ENCODE assay signal across 9 cellular contexts in genomic region chr1:203172184-203173115, GRCh38. TPM values are rescaled to one million over a fixed set of nuclear protein-coding genes. Genes with fewer than 3 reads are reported as not detected.
DNase-seq lines count a peak whose midpoint lies in the region; ATAC-seq and TF ChIP-seq lines count a peak whose summit lies in the region.
"Had no signal": no experiment of that assay in that cellular context is flagged by ENCODE, and none has a peak within 500 bp of the region (broad histone marks: within the 10 kb centered on the region; RNA-seq: fewer than 3 reads in every experiment).

No MANE protein-coding gene starts in this region.

- no peaks in the 10 kb centered on the region for H3K36me3 Mint-ChIP-seq in activated naive CD8-positive, alpha-beta T cell treated with anti-CD3 and anti-CD28 coated beads, Interleukin-2, amount 10 ng/mL, durations not matched to agents 7 days and 5 days

- DNase-seq in COLO668 (lab: John Stamatoyannopoulos, UW; ENCODE audit: unreplicated experiment) (peak; percentile 75), PC-9 (peak; percentile 46 to 74), cardiac muscle cell (ENCODE audit: low read depth in 1 of 2, low spot score in 1 of 2) (peak; percentile 75 to 82), gastrocnemius medialis (peak; percentile 89 to 95), NCI-H774 (lab: John Stamatoyannopoulos, UW) (no peak)
- peak; percentile 65 for DNase-seq in activated naive CD8-positive, alpha-beta T cell treated with anti-CD3 and anti-CD28 coated beads, Interleukin-2, amount 10 ng/mL, durations not matched to agents 7 days and 5 days

- in situ Hi-C loops in gastrocnemius medialis (cut with MboI; ENCODE audit: low sequenced_read_pairs in 4 of 4): loop anchor here in 2 of 4 donors (5.0 to 10.0 kb wide), 2 partner anchors 135 to 138 kb away; no protein-coding TSS in a partner anchor

- no peaks in the 10 kb centered on the region; the same call in 1 of the 2 replicates for H3K4me1 ChIP-seq in HEK293 (ENCODE audit: control insufficient read depth, insufficient read depth, low read length)
- H3K4me1 ChIP-seq in PC-9 (replicated peaks; ENCODE audit: insufficient read depth): peaks cover 32% of the 10 kb centered on the region
- H3K4me1 ChIP-seq in cardiac muscle cell (ENCODE audit: low read depth): peaks cover 21% of the 10 kb centered on the region
- H3K4me1 ChIP-seq in gastrocnemius medialis: peaks cover 29 to 49% of the 10 kb centered on the region in 2 donors

- no peaks in the 10 kb centered on the region for H3K9me3 ChIP-seq in HEK293 (ENCODE audit: control insufficient read depth, insufficient read depth, low read depth, low read length)
- H3K9me3 ChIP-seq in PC-9 (ENCODE audit: insufficient read depth, low read depth): no peaks in the 10 kb centered on the region
- no peaks in the 10 kb centered on the region for H3K9me3 ChIP-seq in cardiac muscle cell (ENCODE audit: low read depth)
- H3K9me3 ChIP-seq in gastrocnemius medialis: no peaks in the 10 kb centered on the region

- TF ChIP-seq CTCF in HEK293 (tag by site-specific recombination; IDR thresholded peaks at IDR 0.05): peak; percentile 85
- TF ChIP-seq CTCF in PC-9 (conservative IDR thresholded peaks at IDR 0.05): peak; percentile 91
- peak; percentile 78 for TF ChIP-seq CTCF in cardiac muscle cell (IDR thresholded peaks at IDR 0.05; ENCODE audit: low read depth, low read length)
- peak; percentile 89 to 96 (median 89) for TF ChIP-seq CTCF in gastrocnemius medialis (IDR thresholded peaks at IDR 0.05 in 4 of 5, conservative IDR thresholded peaks at IDR 0.05 in 1 of 5)

- no peaks in the 10 kb centered on the region for H3K79me2 ChIP-seq in PC-9 (ENCODE audit: low read depth)

- H3K27ac ChIP-seq in HEK293 (ENCODE audit: extremely low read depth, low read depth, low read length) (no peak overlapping the region; the same call in 1 of the 2 replicates), PC-9 (no peak overlapping the region), cardiac muscle cell (no peak overlapping the region), gastrocnemius medialis (peak overlapping the region; percentile 88 to 92 (median 88))

- H3K4me3 Mint-ChIP-seq in activated naive CD8-positive, alpha-beta T cell treated with anti-CD3 and anti-CD28 coated beads, Interleukin-2, amount 10 ng/mL, durations not matched to agents 7 days and 5 days: no peak overlapping the region

- H3K27me3 Mint-ChIP-seq in activated naive CD8-positive, alpha-beta T cell treated with anti-CD3 and anti-CD28 coated beads, Interleukin-2, amount 10 ng/mL, durations not matched to agents 7 days and 5 days: peaks cover 4% of the 10 kb centered on the region

- H3K9me2 ChIP-seq in PC-9 (ENCODE audit: insufficient read depth): no peaks in the 10 kb centered on the region

- TF ChIP-seq POLR2A in gastrocnemius medialis (IDR thresholded peaks at IDR 0.05): no peak

- H3K4me3 ChIP-seq in HEK293 (ENCODE audit: low read depth, low read length) (no peak overlapping the region), PC-9 (no peak overlapping the region), cardiac muscle cell (no peak overlapping the region), gastrocnemius medialis (no peak overlapping the region)

- no peak overlapping the region for H3K27ac Mint-ChIP-seq in activated naive CD8-positive, alpha-beta T cell treated with anti-CD3 and anti-CD28 coated beads, Interleukin-2, amount 10 ng/mL, durations not matched to agents 7 days and 5 days

- ATAC-seq in activated naive CD8-positive, alpha-beta T cell treated with anti-CD3 and anti-CD28 coated beads, Interleukin-2, amount 10 ng/mL, durations not matched to agents 7 days and 5 days (ENCODE audit: low read depth): peak; percentile 65
- ATAC-seq in gastrocnemius medialis: peak; percentile 77 to 79
- ATAC-seq in GM21447 (IDR thresholded peaks at IDR 0.05; ENCODE audit: unreplicated experiment): no peak

- no peak overlapping the region for H2AFZ ChIP-seq in PC-9

- H3K9me3 Mint-ChIP-seq in activated naive CD8-positive, alpha-beta T cell treated with anti-CD3 and anti-CD28 coated beads, Interleukin-2, amount 10 ng/mL, durations not matched to agents 7 days and 5 days: no peaks in the 10 kb centered on the region

- intact Hi-C loops in PC-9 (cut with micrococcal nuclease; ENCODE audit: unreplicated experiment) (loop anchor here (1.0 to 2.0 kb wide), 4 partner anchors 44 to 133 kb away; no protein-coding TSS in a partner anchor), gastrocnemius medialis (cut with DNase I; ENCODE audit: low total_unique reads) (loop anchor here (1.0 kb wide), 5 partner anchors 29 to 133 kb away; no protein-coding TSS in a partner anchor)

- H3K4me1 Mint-ChIP-seq in activated naive CD8-positive, alpha-beta T cell treated with anti-CD3 and anti-CD28 coated beads, Interleukin-2, amount 10 ng/mL, durations not matched to agents 7 days and 5 days: no peaks in the 10 kb centered on the region

- H3K36me3 ChIP-seq in HEK293 (ENCODE audit: control insufficient read depth in 2 of 2, insufficient read depth in 1 of 2, low read length in 2 of 2) (no peaks in the 10 kb centered on the region), PC-9 (ENCODE audit: low read depth) (no peaks in the 10 kb centered on the region), cardiac muscle cell (no peaks in the 10 kb centered on the region), gastrocnemius medialis (no peaks in the 10 kb centered on the region)

- POLR2A ChIA-PET in HEK293 (lab: Yijun Ruan, JAX) (interaction anchor here (0.9 kb wide), 1 partner anchor 18 kb away, joined by 4 read pairs; no protein-coding TSS in a partner anchor), PC-9 (lab: Charles Lee; ENCODE audit: unreplicated experiment) (no interaction called here)
- POLR2A ChIA-PET in activated naive CD8-positive, alpha-beta T cell treated with anti-CD3 and anti-CD28 coated beads, Interleukin-2, amount 10 ng/mL, durations not matched to agents 7 days and 5 days (lab: Charles Lee): interaction anchor here (1.0 kb wide), 1 partner anchor 133 kb away, joined by 4 read pairs; no protein-coding TSS in a partner anchor

- CTCF ChIA-PET in HEK293 (lab: Yijun Ruan, JAX) (interaction anchor here (0.5 to 7.5 kb wide), 51 partner anchors 8 to 1794 kb away, joined by 3 to 113 read pairs (median 5); partner anchors contain the start of gene ADORA1), PC-9 (lab: Charles Lee) (interaction anchor here (0.7 to 2.6 kb wide), 8 partner anchors 20 to 133 kb away, joined by 3 to 20 read pairs (median 4); partner anchors contain the start of gene ADORA1)

- BruUV-seq in PC-9 (replicated peaks; lab: Mats Ljungman, UMichigan): no TSS peak

- H3K27me3 ChIP-seq in PC-9 (ENCODE audit: insufficient read depth, low read depth): no peaks in the 10 kb centered on the region
- no peaks in the 10 kb centered on the region for H3K27me3 ChIP-seq in cardiac muscle cell
- no peaks in the 10 kb centered on the region for H3K27me3 ChIP-seq in gastrocnemius medialis

- H3K4me2 ChIP-seq in PC-9: no peak overlapping the region

- 0 out of 2 replicates have a peak, but pooled peaks cover under 1% of the 10 kb centered on the region for H3F3A ChIP-seq in PC-9 (ENCODE audit: insufficient read depth, low read depth)

- no peaks in the 10 kb centered on the region for H4K20me1 ChIP-seq in PC-9 (ENCODE audit: insufficient read depth)

TF ChIP-seq in HEK293, 187 proteins besides CTCF, POLR2A, EP300 and RAD21 (continues in another document):
- TF ChIP-seq ZNF514 (tag by site-specific recombination; IDR thresholded peaks at IDR 0.05) (no peak), ZSCAN23 (tag by site-specific recombination; IDR thresholded peaks at IDR 0.05) (no peak), ZNF37A (tag by site-specific recombination; IDR thresholded peaks at IDR 0.05) (no peak), ZNF398 (tag by site-specific recombination; IDR thresholded peaks at IDR 0.05) (no peak), ZFP69B (tag by site-specific recombination; IDR thresholded peaks at IDR 0.05) (peak; percentile 98), ZNF768 (tag by site-specific recombination; IDR thresholded peaks at IDR 0.05) (no peak)

RNA-seq across cellular contexts. Expression of gene MYBPH, which starts 3.2 kb away (rescaled TPM):
- total RNA-seq in PC-9 (2021) (not detected in 2 replicates), cardiac muscle cell (0.53 and 1.4 TPM in 2 replicates), gastrocnemius medialis (100 to 1,000 TPM in 1 of 4 donors, 10 to 100 TPM in 2, 1 to 10 TPM in 1; 7.4 to 260 (median 45.5) TPM)
- total RNA-seq in activated naive CD8-positive, alpha-beta T cell treated with anti-CD3 and anti-CD28 coated beads, Interleukin-2, amount 10 ng/mL, durations not matched to agents 7 days and 5 days: not detected
- 0.86 and 2.1 TPM in 2 replicates for polyA plus RNA-seq in cardiac muscle cell
- polyA plus RNA-seq: urinary bladder had no signal

RNA-seq across cellular contexts. Expression of gene CHI3L1, which starts 14.1 kb away (rescaled TPM):
- total RNA-seq in PC-9 (2021) (not detected in 2 replicates), cardiac muscle cell (1.8 TPM in 1 of 2 replicates, not detected in the other), gastrocnemius medialis (10 to 100 TPM in 2 of 4 donors, 1 to 10 TPM in 2; 4.0 to 19.7 (median 9.9) TPM)
- under 1 TPM; 0.37 to 0.53 TPM for total RNA-seq in activated naive CD8-positive, alpha-beta T cell treated with anti-CD3 and anti-CD28 coated beads, Interleukin-2, amount 10 ng/mL, durations not matched to agents 7 days and 5 days
- polyA plus RNA-seq in cardiac muscle cell: 1.4 TPM in 1 of 2 replicates, not detected in the other

RNA-seq across cellular contexts. Expression of gene ADORA1, which starts 44.9 kb away (rescaled TPM):
- total RNA-seq in PC-9 (2021): 5.9 and 8.3 TPM in 2 replicates
- total RNA-seq in activated naive CD8-positive, alpha-beta T cell treated with anti-CD3 and anti-CD28 coated beads, Interleukin-2, amount 10 ng/mL, durations not matched to agents 7 days and 5 days: not detected
- total RNA-seq in cardiac muscle cell: 8.5 and 14.9 TPM in 2 replicates
- 12.2 and 22.2 TPM in 2 replicates for polyA plus RNA-seq in cardiac muscle cell
- total RNA-seq in gastrocnemius medialis: 1 to 10 TPM in 2 of 4 donors, under 1 TPM in 2; 0.25 to 5.6 (median 1.7) TPM

RNA-seq across cellular contexts. Expression of gene CHIT1, which starts 57.0 kb away (rescaled TPM):
- total RNA-seq in PC-9 (2021) (not detected in 2 replicates), cardiac muscle cell (0.03 TPM in 1 of 2 replicates, not detected in the other), gastrocnemius medialis (under 1 TPM in 1 of 4 donors, not detected in 3; 0.20 TPM)
- 1 to 10 TPM in 1 of 2 experiments, under 1 TPM in 1; 0.67 to 1.0 TPM for total RNA-seq in activated naive CD8-positive, alpha-beta T cell treated with anti-CD3 and anti-CD28 coated beads, Interleukin-2, amount 10 ng/mL, durations not matched to agents 7 days and 5 days
- not detected in 2 replicates for polyA plus RNA-seq in cardiac muscle cell
- polyA plus RNA-seq: urinary bladder had no signal

Comparison
In these comparisons a context has a peak if more than half of its experiments do, and no peak if none do; other contexts are left out.
1. H3K27ac ChIP-seq: peak in gastrocnemius medialis (4 of 4); none in HEK293 (single experiment), PC-9 (single experiment) and cardiac muscle cell (single experiment).
2. Peak in every context shown above with its lines, with median percentiles within 50 percentile points of each other: CTCF ChIP-seq.